18 cellular contexts compared by ENCODE assay signal in the genomic region with DNA sequence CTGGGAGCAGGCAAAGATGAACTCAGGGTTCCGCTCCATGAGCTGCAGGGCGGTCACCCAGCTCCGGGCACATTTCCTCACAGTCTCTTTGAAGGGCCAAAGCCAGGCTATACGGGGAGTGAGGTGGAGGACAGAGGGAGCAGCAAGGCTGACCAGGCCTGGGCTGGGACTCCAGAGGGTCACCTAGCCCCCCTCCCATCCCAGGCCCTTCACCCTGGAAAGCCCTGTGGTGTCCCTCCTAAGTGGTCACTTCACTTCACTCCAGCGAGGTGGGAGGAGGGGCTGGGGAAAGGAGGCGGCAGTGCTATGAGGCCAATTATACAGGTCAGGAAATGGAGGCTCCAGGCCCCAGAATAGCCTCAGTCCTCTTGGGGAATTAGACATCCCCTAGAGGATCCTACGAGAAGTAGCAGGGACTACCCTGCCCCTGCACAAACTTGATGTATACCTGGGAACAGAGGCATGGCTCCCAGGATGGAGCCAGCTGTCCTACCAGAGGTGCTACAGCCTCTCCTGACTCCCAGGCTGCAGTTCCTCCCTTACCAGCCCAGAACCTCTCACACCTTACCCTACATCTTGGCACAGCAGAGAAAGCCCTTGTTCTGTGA.
"Had no signal": no experiment of that assay in that cellular context is flagged by ENCODE, and none has a peak within 500 bp of the region (broad histone marks: within the 10 kb centered on the region; RNA-seq: fewer than 3 reads in every experiment).

No MANE protein-coding gene starts in this region.

- H3K36me3 Mint-ChIP-seq: natural killer cell had no signal

- H3K9me3 ChIP-seq: mucosa of descending colon, psoas muscle, sigmoid colon, testis had no signal

- FAIRE-seq: endometrium had no signal

- H3K27me3 Mint-ChIP-seq: activated naive CD8-positive, alpha-beta T cell treated with anti-CD3 and anti-CD28 coated beads for 36 hours; stimulated activated naive CD8-positive, alpha-beta T cell treated with anti-CD3 and anti-CD28 coated beads, Interleukin-15, Interleukin-2, amounts not matched to agents 100 ng/mL and 50 ng/mL, for 24 hours had no signal

- H3K27ac ChIP-seq: dorsolateral prefrontal cortex, foreskin keratinocyte, psoas muscle, sigmoid colon, testis had no signal

- DNase-seq: activated CD4-positive, alpha-beta T cell treated with anti-CD3 and anti-CD28 coated beads for 1 hour; activated effector memory CD4-positive, alpha-beta T cell treated with anti-CD3 and anti-CD28 coated beads, Interleukin-2, amount 50 U/mL, for 16 hours; activated naive CD8-positive, alpha-beta T cell treated with anti-CD3 and anti-CD28 coated beads for 36 hours; anterior cingulate cortex; cerebellar nuclear complex; foreskin keratinocyte; mucosa of descending colon; natural killer cell; psoas muscle; sigmoid colon; stimulated activated CD4-positive, alpha-beta T cell treated with anti-CD3 and anti-CD28 coated beads, Interleukin-12 subunit alpha, Interleukin-12 subunit beta, amount 100 ng/mL, for 4 hours; stimulated activated CD4-positive, alpha-beta T cell treated with anti-CD3 and anti-CD28 coated beads, Interleukin-2, amount 100 ng/mL, for 48 hours; SW 1271; testis had no signal

- H3K4me3 Mint-ChIP-seq: activated naive CD8-positive, alpha-beta T cell treated with anti-CD3 and anti-CD28 coated beads for 36 hours; natural killer cell; stimulated activated naive CD8-positive, alpha-beta T cell treated with anti-CD3 and anti-CD28 coated beads, Interleukin-15, Interleukin-2, amounts not matched to agents 100 ng/mL and 50 ng/mL, for 24 hours; T-helper 2 cell treated with Interferon-gamma antibody and Interleukin-4, amounts not matched to agents 5 μg/mL and 100 μg/mL, for 36 hours had no signal

- H3K27me3 ChIP-seq: dorsolateral prefrontal cortex, foreskin keratinocyte, sigmoid colon, testis had no signal

- H3K27ac Mint-ChIP-seq: activated naive CD8-positive, alpha-beta T cell treated with anti-CD3 and anti-CD28 coated beads for 36 hours; natural killer cell; stimulated activated naive CD8-positive, alpha-beta T cell treated with anti-CD3 and anti-CD28 coated beads, Interleukin-15, Interleukin-2, amounts not matched to agents 100 ng/mL and 50 ng/mL, for 24 hours; T-helper 2 cell treated with Interferon-gamma antibody and Interleukin-4, amounts not matched to agents 5 μg/mL and 100 μg/mL, for 36 hours had no signal

- H3K4me3 ChIP-seq: dorsolateral prefrontal cortex, mucosa of descending colon, psoas muscle, sigmoid colon, testis had no signal

- ATAC-seq: foreskin keratinocyte, natural killer cell, psoas muscle had no signal

- H3K4me1 ChIP-seq: foreskin keratinocyte had no signal

- H3K9me3 Mint-ChIP-seq: activated naive CD8-positive, alpha-beta T cell treated with anti-CD3 and anti-CD28 coated beads for 36 hours; natural killer cell; stimulated activated naive CD8-positive, alpha-beta T cell treated with anti-CD3 and anti-CD28 coated beads, Interleukin-15, Interleukin-2, amounts not matched to agents 100 ng/mL and 50 ng/mL, for 24 hours; T-helper 2 cell treated with Interferon-gamma antibody and Interleukin-4, amounts not matched to agents 5 μg/mL and 100 μg/mL, for 36 hours had no signal
